ENCODE assay signal across 26 cellular contexts in genomic region chr12:110185626-110186025, GRCh38.
"Had no signal": no experiment of that assay in that cellular context is flagged by ENCODE, and none has a peak within 500 bp of the region (broad histone marks: within the 10 kb centered on the region; RNA-seq: fewer than 3 reads in every experiment).

No MANE protein-coding gene starts in this region.

- H3K4me3 Mint-ChIP-seq: mesothelial cell of epicardium, naive B cell had no signal

- DNase-seq: dermis blood vessel endothelial cell; dorsolateral prefrontal cortex; effector CD4-positive, alpha-beta T cell; effector memory CD4-positive, alpha-beta T cell; esophagus squamous epithelium; foreskin fibroblast; foreskin melanocyte; gastrocnemius medialis; glutamatergic neuron; head of caudate nucleus; heart right ventricle; hippocampal formation; left cardiac atrium; left lung; left ventricle myocardium superior; lower lobe of right lung; mesenchymal stem cell; mucosa of descending colon; naive B cell had no signal

- ATAC-seq: esophagus mucosa, gastrocnemius medialis, heart right ventricle, left cardiac atrium, left lung, left ventricle myocardium superior, lower lobe of right lung, mucosa of descending colon had no signal

- FAIRE-seq: colon, islet of Langerhans, keratinocyte had no signal

- H3K4me1 ChIP-seq: left lung, lower lobe of right lung had no signal

- H3K27ac ChIP-seq: coronary artery, dorsolateral prefrontal cortex, epithelial cell of prostate, esophagus squamous epithelium, gastrocnemius medialis, heart right ventricle, left lung, lower lobe of right lung had no signal

- H3K4me3 ChIP-seq: coronary artery, dorsolateral prefrontal cortex, esophagus squamous epithelium, gastrocnemius medialis, heart right ventricle, left lung, lower lobe of right lung, mucosa of descending colon had no signal

- H3K9me3 ChIP-seq: gastrocnemius medialis had no signal

- H3K27ac Mint-ChIP-seq: mesothelial cell of epicardium had no signal

- H3K4me1 Mint-ChIP-seq: naive B cell had no signal

- H3K27me3 ChIP-seq: dorsolateral prefrontal cortex, esophagus squamous epithelium, gastrocnemius medialis, heart right ventricle, left lung had no signal

- H3K27me3 Mint-ChIP-seq: naive B cell had no signal

- H3K36me3 ChIP-seq: gastrocnemius medialis had no signal
